In the genomic region with DNA sequence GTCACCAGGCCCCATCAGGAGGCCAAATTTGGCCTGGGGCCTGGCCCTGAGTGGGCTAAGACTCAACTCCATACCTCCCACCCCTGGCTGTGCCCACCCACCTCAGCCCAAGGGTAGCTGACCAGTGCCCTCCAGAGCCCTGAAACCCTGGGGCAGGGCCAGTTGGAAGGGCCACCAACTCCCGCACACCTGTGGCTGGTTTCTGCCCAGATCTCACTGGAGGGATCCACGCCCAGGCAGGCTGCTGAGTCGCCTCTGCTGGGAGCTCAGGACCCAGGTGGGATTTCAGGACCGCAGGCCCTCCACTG, we compare ENCODE assay signal across 13 cellular contexts. TPM values are rescaled to one million over a fixed set of nuclear protein-coding genes. Genes with fewer than 3 reads are reported as not detected.
DNase-seq lines count a peak whose midpoint lies in the region; ATAC-seq, FAIRE-seq and TF ChIP-seq lines count a peak whose summit lies in the region.
"Had no signal": no experiment of that assay in that cellular context is flagged by ENCODE, and none has a peak within 500 bp of the region (broad histone marks: within the 10 kb centered on the region; RNA-seq: fewer than 3 reads in every experiment).

No MANE protein-coding gene starts in this region.

- H3K4me3 ChIP-seq in cardiac muscle cell (no peak overlapping the region), fibroblast of lung (replicated peaks in 1 of 4; ENCODE audit: control extremely low read depth in 1 of 4, insufficient read depth in 1 of 4, low read depth in 3 of 4, low read length in 4 of 4) (no peak overlapping the region), parathyroid adenoma (ENCODE audit: low read depth, low read length) (no peak overlapping the region)

- H3K36me3 ChIP-seq in cardiac muscle cell, result no peaks in the 10 kb centered on the region
- no peaks in the 10 kb centered on the region for H3K36me3 ChIP-seq in fibroblast of lung (ENCODE audit: control insufficient read depth, insufficient read depth, low read length)
- no peaks in the 10 kb centered on the region for H3K36me3 ChIP-seq in parathyroid adenoma (ENCODE audit: control insufficient read depth, insufficient read depth, low read length)

- H2AFZ ChIP-seq in fibroblast of lung (ENCODE audit: low read length), result no peak overlapping the region
- peak overlapping the region; percentile 66 for H2AFZ ChIP-seq in parathyroid adenoma

- H3K4me3 Mint-ChIP-seq in naive thymus-derived CD8-positive, alpha-beta T cell, result no peak overlapping the region
- H3K4me3 Mint-ChIP-seq in activated T-helper 1 cell treated with anti-CD3 and anti-CD28 coated beads, Interleukin-12 subunit alpha, Interleukin-12 subunit beta, Interleukin-2, Interleukin-4 antibody, amounts not matched to agents 30 ng/mL and 10 ng/mL and 1 ng/mL, durations not matched to agents 14 hours and 24 hours and 36 hours, result no peak overlapping the region
- H3K4me3 Mint-ChIP-seq: activated T-cell treated with anti-CD3 and anti-CD28 coated beads, Interleukin-2, amount 50 U/mL, for 4 hours had no signal

- H3K27ac ChIP-seq in cardiac muscle cell (peak overlapping the region; percentile 39), fibroblast of lung (ENCODE audit: insufficient read depth, low read length) (peak overlapping the region; percentile 54), parathyroid adenoma (peak overlapping the region; percentile 29)

- POLR2A ChIA-PET in naive thymus-derived CD8-positive, alpha-beta T cell (lab: Charles Lee), result interaction anchor here (0.9 kb wide), 1 partner anchor 15 kb away, joined by 3 read pairs; no protein-coding TSS in a partner anchor

- H3K27me3 ChIP-seq in cardiac muscle cell, result no peaks in the 10 kb centered on the region
- no peaks in the 10 kb centered on the region for H3K27me3 ChIP-seq in fibroblast of lung (ENCODE audit: control insufficient read depth, insufficient read depth, low read length)
- no peaks in the 10 kb centered on the region for H3K27me3 ChIP-seq in parathyroid adenoma (ENCODE audit: control insufficient read depth, insufficient read depth, low read length)

- H3K9ac ChIP-seq in fibroblast of lung (ENCODE audit: insufficient read depth, low read length) (no peak overlapping the region), parathyroid adenoma (no peak overlapping the region)

- H3K27me3 Mint-ChIP-seq in naive thymus-derived CD8-positive, alpha-beta T cell, result no peaks in the 10 kb centered on the region
- H3K27me3 Mint-ChIP-seq in activated T-helper 1 cell treated with anti-CD3 and anti-CD28 coated beads, Interleukin-12 subunit alpha, Interleukin-12 subunit beta, Interleukin-2, Interleukin-4 antibody, amounts not matched to agents 30 ng/mL and 10 ng/mL and 1 ng/mL, durations not matched to agents 14 hours and 24 hours and 36 hours (ENCODE audit: insufficient read depth), result no peaks in the 10 kb centered on the region
- H3K27me3 Mint-ChIP-seq: activated CD4-positive, alpha-beta T cell treated with anti-CD3 and anti-CD28 coated beads for 36 hours had no signal

- no peak for DNase-seq in cardiac muscle cell (ENCODE audit: low read depth in 1 of 2, low spot score in 1 of 2)
- no peak for DNase-seq in Right ventricle myocardium inferior (ENCODE audit: missing footprints)
- DNase-seq in fibroblast of lung (ENCODE audit: low read depth in 2 of 2), result no peak
- no peak for DNase-seq in naive thymus-derived CD8-positive, alpha-beta T cell
- no peak for DNase-seq in activated T-helper 1 cell treated with anti-CD3 and anti-CD28 coated beads, Interleukin-12 subunit alpha, Interleukin-12 subunit beta, Interleukin-2, Interleukin-4 antibody, amounts not matched to agents 30 ng/mL and 10 ng/mL and 1 ng/mL, durations not matched to agents 14 hours and 24 hours and 36 hours (ENCODE audit: low spot score)
- no peak for DNase-seq in GM19239 (ENCODE audit: insufficient read length, low spot score)
- DNase-seq: aorta, foreskin melanocyte had no signal

- intact Hi-C loops in Right ventricle myocardium inferior (cut with DNase I), result no loop called here
- intact Hi-C loops in activated T-helper 1 cell treated with anti-CD3 and anti-CD28 coated beads, Interleukin-12 subunit alpha, Interleukin-12 subunit beta, Interleukin-2, Interleukin-4 antibody, amounts not matched to agents 30 ng/mL and 10 ng/mL and 1 ng/mL, durations not matched to agents 14 hours and 24 hours and 36 hours (cut with micrococcal nuclease), result no loop called here

- H3K36me3 Mint-ChIP-seq in naive thymus-derived CD8-positive, alpha-beta T cell, result no peaks in the 10 kb centered on the region
- no peaks in the 10 kb centered on the region for H3K36me3 Mint-ChIP-seq in activated T-helper 1 cell treated with anti-CD3 and anti-CD28 coated beads, Interleukin-12 subunit alpha, Interleukin-12 subunit beta, Interleukin-2, Interleukin-4 antibody, amounts not matched to agents 30 ng/mL and 10 ng/mL and 1 ng/mL, durations not matched to agents 14 hours and 24 hours and 36 hours (ENCODE audit: low read depth)

- no peak overlapping the region for H3K27ac Mint-ChIP-seq in naive thymus-derived CD8-positive, alpha-beta T cell
- no peak overlapping the region for H3K27ac Mint-ChIP-seq in activated T-helper 1 cell treated with anti-CD3 and anti-CD28 coated beads, Interleukin-12 subunit alpha, Interleukin-12 subunit beta, Interleukin-2, Interleukin-4 antibody, amounts not matched to agents 30 ng/mL and 10 ng/mL and 1 ng/mL, durations not matched to agents 14 hours and 24 hours and 36 hours

- ATAC-seq in Right ventricle myocardium inferior (no peak), GM18519 (IDR thresholded peaks at IDR 0.05; ENCODE audit: low FRiP score, unreplicated experiment) (no peak)
- no peak for ATAC-seq in naive thymus-derived CD8-positive, alpha-beta T cell

- no peaks in the 10 kb centered on the region for H3K9me3 ChIP-seq in cardiac muscle cell (ENCODE audit: low read depth)
- H3K9me3 ChIP-seq in fibroblast of lung (ENCODE audit: control insufficient read depth, insufficient read depth, low read depth, low read length), result no peaks in the 10 kb centered on the region
- no peaks in the 10 kb centered on the region for H3K9me3 ChIP-seq in parathyroid adenoma (ENCODE audit: control insufficient read depth, low read length)

- TF ChIP-seq CTCF in cardiac muscle cell (IDR thresholded peaks at IDR 0.05; ENCODE audit: low read depth, low read length) (no peak), fibroblast of lung (conservative IDR thresholded peaks at IDR 0.05 in 1 of 2, IDR thresholded peaks at IDR 0.05 in 1 of 2; ENCODE audit: low read depth in 1 of 2, low read length in 2 of 2) (no peak), parathyroid adenoma (IDR thresholded peaks at IDR 0.05) (no peak)

- H3K4me1 Mint-ChIP-seq in naive thymus-derived CD8-positive, alpha-beta T cell, result peaks cover 0 to 3% (median 1%) of the 10 kb centered on the region in 4 donors
- no peaks in the 10 kb centered on the region for H3K4me1 Mint-ChIP-seq in activated T-helper 1 cell treated with anti-CD3 and anti-CD28 coated beads, Interleukin-12 subunit alpha, Interleukin-12 subunit beta, Interleukin-2, Interleukin-4 antibody, amounts not matched to agents 30 ng/mL and 10 ng/mL and 1 ng/mL, durations not matched to agents 14 hours and 24 hours and 36 hours (ENCODE audit: low read depth)

- FAIRE-seq in GM19239 (lab: Jason Lieb, UNC), result no peak
- FAIRE-seq: D721Med had no signal

- H3K4me2 ChIP-seq in fibroblast of lung (ENCODE audit: extremely low read depth, insufficient read depth, low read length) (no peak overlapping the region), parathyroid adenoma (ENCODE audit: low read length) (no peak overlapping the region)

- H3K4me1 ChIP-seq in cardiac muscle cell (ENCODE audit: low read depth), result peaks cover 15% of the 10 kb centered on the region
- H3K4me1 ChIP-seq in fibroblast of lung (ENCODE audit: control insufficient read depth, extremely low read depth, insufficient read depth, low read length), result peaks cover 14% of the 10 kb centered on the region
- peaks cover 8% of the 10 kb centered on the region for H3K4me1 ChIP-seq in parathyroid adenoma

- no peaks in the 10 kb centered on the region for H4K20me1 ChIP-seq in fibroblast of lung (ENCODE audit: control insufficient read depth, extremely low read depth, insufficient read depth, low read length)

- H3K79me2 ChIP-seq in fibroblast of lung (ENCODE audit: control insufficient read depth, insufficient read depth, low read length) (no peaks in the 10 kb centered on the region), parathyroid adenoma (no peaks in the 10 kb centered on the region)

- no peaks in the 10 kb centered on the region for H3K9me3 Mint-ChIP-seq in naive thymus-derived CD8-positive, alpha-beta T cell
- no peaks in the 10 kb centered on the region for H3K9me3 Mint-ChIP-seq in activated T-helper 1 cell treated with anti-CD3 and anti-CD28 coated beads, Interleukin-12 subunit alpha, Interleukin-12 subunit beta, Interleukin-2, Interleukin-4 antibody, amounts not matched to agents 30 ng/mL and 10 ng/mL and 1 ng/mL, durations not matched to agents 14 hours and 24 hours and 36 hours
- H3K9me3 Mint-ChIP-seq: activated T-cell treated with anti-CD3 and anti-CD28 coated beads, Interleukin-2, amount 50 U/mL, for 4 hours had no signal

RNA-seq across cellular contexts. Expression of gene PIM3, which starts 8.9 kb away (rescaled TPM):
- total RNA-seq in cardiac muscle cell (37.4 and 62.2 TPM in 2 replicates), Right ventricle myocardium inferior (56.9 TPM), fibroblast of lung (40.1 and 47.7 TPM in 2 replicates)
- polyA plus RNA-seq in cardiac muscle cell (46.1 and 74.4 TPM in 2 replicates), fibroblast of lung (6.8 and 8.0 TPM in 2 replicates)
- 14.3 and 19.7 TPM in 2 replicates for polyA plus RNA-seq in fibroblast of lung (2012)
- 4.2 and 8.5 TPM in 2 replicates for polyA minus RNA-seq in fibroblast of lung (ENCODE audit: low replicate concordance)
- total RNA-seq in naive thymus-derived CD8-positive, alpha-beta T cell, result 10 to 100 TPM; 42.0 to 44.0 TPM
- polyA plus RNA-seq in naive thymus-derived CD8-positive, alpha-beta T cell, result 10 to 100 TPM; 12.4 to 26.0 (median 13.6) TPM
- 290 and 291 TPM in 2 replicates for total RNA-seq in activated T-helper 1 cell treated with anti-CD3 and anti-CD28 coated beads, Interleukin-12 subunit alpha, Interleukin-12 subunit beta, Interleukin-2, Interleukin-4 antibody, amounts not matched to agents 30 ng/mL and 10 ng/mL and 1 ng/mL, durations not matched to agents 14 hours and 24 hours and 36 hours

RNA-seq across cellular contexts. Expression of gene CRELD2, which starts 33.2 kb away (rescaled TPM):
- total RNA-seq in cardiac muscle cell, result 36.0 and 109 TPM in 2 replicates
- 37.6 and 112 TPM in 2 replicates for polyA plus RNA-seq in cardiac muscle cell
- 30.6 TPM for total RNA-seq in Right ventricle myocardium inferior
- 41.3 and 56.6 TPM in 2 replicates for total RNA-seq in fibroblast of lung
- 45.3 and 50.9 TPM in 2 replicates for polyA plus RNA-seq in fibroblast of lung
- polyA plus RNA-seq in fibroblast of lung (2012), result 55.8 and 68.2 TPM in 2 replicates
- polyA minus RNA-seq in fibroblast of lung (ENCODE audit: low replicate concordance), result 6.0 and 12.3 TPM in 2 replicates
- 10 to 100 TPM; 22.1 to 28.0 TPM for total RNA-seq in naive thymus-derived CD8-positive, alpha-beta T cell
- polyA plus RNA-seq in naive thymus-derived CD8-positive, alpha-beta T cell, result 10 to 100 TPM; 35.8 to 43.6 (median 37.0) TPM
- 48.1 and 51.0 TPM in 2 replicates for total RNA-seq in activated T-helper 1 cell treated with anti-CD3 and anti-CD28 coated beads, Interleukin-12 subunit alpha, Interleukin-12 subunit beta, Interleukin-2, Interleukin-4 antibody, amounts not matched to agents 30 ng/mL and 10 ng/mL and 1 ng/mL, durations not matched to agents 14 hours and 24 hours and 36 hours

RNA-seq across cellular contexts. Expression of gene ALG12, which starts 33.4 kb away (rescaled TPM):
- total RNA-seq in cardiac muscle cell (10.5 and 21.0 TPM in 2 replicates), Right ventricle myocardium inferior (16.4 TPM), fibroblast of lung (19.0 and 21.3 TPM in 2 replicates)
- polyA plus RNA-seq in cardiac muscle cell (19.2 and 38.0 TPM in 2 replicates), fibroblast of lung (9.6 and 10.5 TPM in 2 replicates)
- 16.4 and 16.8 TPM in 2 replicates for polyA plus RNA-seq in fibroblast of lung (2012)
- polyA minus RNA-seq in fibroblast of lung (ENCODE audit: low replicate concordance), result 18.8 and 19.1 TPM in 2 replicates
- 10 to 100 TPM; 20.3 to 23.6 TPM for total RNA-seq in naive thymus-derived CD8-positive, alpha-beta T cell
- 10 to 100 TPM; 10.8 to 17.0 (median 16.9) TPM for polyA plus RNA-seq in naive thymus-derived CD8-positive, alpha-beta T cell
- total RNA-seq in activated T-helper 1 cell treated with anti-CD3 and anti-CD28 coated beads, Interleukin-12 subunit alpha, Interleukin-12 subunit beta, Interleukin-2, Interleukin-4 antibody, amounts not matched to agents 30 ng/mL and 10 ng/mL and 1 ng/mL, durations not matched to agents 14 hours and 24 hours and 36 hours, result 13.1 and 18.5 TPM in 2 replicates
